Comparison of ENCODE assay signal across 7 cellular contexts in genomic region chr2:89765357-89765718, GRCh38.
A peak's percentile ranks its signal among the peaks of the same experiment; 100 is the strongest.
DNase-seq lines count a peak whose midpoint lies in the region; ATAC-seq and TF ChIP-seq lines count a peak whose summit lies in the region.
"Not testable (repeated sequence)": the region's sequence is repeated elsewhere in the genome, so short reads cannot be mapped to it uniquely, and the experiment has no call there.

No MANE protein-coding gene starts in this region.

- not testable (repeated sequence) for H3K4me3 Mint-ChIP-seq in activated T-cell treated with anti-CD3 and anti-CD28 coated beads, Interleukin-2, amount 50 U/mL, for 24 hours
- peak overlapping the region; percentile 51 for H3K4me3 Mint-ChIP-seq in endothelial cell (ENCODE audit: unreplicated experiment)

- H3K4me1 ChIP-seq in upper lobe of right lung, result not testable (repeated sequence)

- intact Hi-C loops in sciatic nerve (cut with DNase I); upper lobe of right lung (cut with DNase I): not testable (repeated sequence)

- H3K9me3 ChIP-seq in upper lobe of right lung, result not testable (repeated sequence)

- TF ChIP-seq CTCF in GM13976 (IDR thresholded peaks at IDR 0.05; ENCODE audit: borderline replicate concordance, control extremely low read depth, extremely low read depth, insufficient read depth, missing control alignments); endothelial cell (IDR thresholded peaks at IDR 0.05; ENCODE audit: unreplicated experiment); upper lobe of right lung (IDR thresholded peaks at IDR 0.05): not testable (repeated sequence)

- H3K36me3 Mint-ChIP-seq in activated T-cell treated with anti-CD3 and anti-CD28 coated beads, Interleukin-2, amount 50 U/mL, for 24 hours (ENCODE audit: low read depth), result not testable (repeated sequence)
- peaks cover 23% of the 10 kb centered on the region for H3K36me3 Mint-ChIP-seq in endothelial cell (ENCODE audit: low read depth, unreplicated experiment)

- not testable (repeated sequence) for H3K4me3 ChIP-seq in upper lobe of right lung

- H3K27me3 ChIP-seq in upper lobe of right lung, result peaks cover 27% of the 10 kb centered on the region

- H3K4me1 Mint-ChIP-seq in activated T-cell treated with anti-CD3 and anti-CD28 coated beads, Interleukin-2, amount 50 U/mL, for 24 hours (ENCODE audit: low read depth); endothelial cell (ENCODE audit: unreplicated experiment): not testable (repeated sequence)

- not testable (repeated sequence) for H3K27ac ChIP-seq in upper lobe of right lung

- peak; percentile 6 for DNase-seq in GM13976 (ENCODE audit: low spot score)
- DNase-seq in activated T-cell treated with anti-CD3 and anti-CD28 coated beads, Interleukin-2, amount 50 U/mL, for 24 hours, result peak; percentile 25
- DNase-seq in endothelial cell (ENCODE audit: low spot score), result not testable (repeated sequence)
- DNase-seq in islet precursor cell, result peak; percentile 37
- DNase-seq in mesenteric fat pad (ENCODE audit: low spot score), result peak; percentile 85
- peak; percentile 36 for DNase-seq in sciatic nerve (ENCODE audit: low spot score)
- DNase-seq in upper lobe of right lung, result peak; percentile 65

- H3K27me3 Mint-ChIP-seq in activated T-cell treated with anti-CD3 and anti-CD28 coated beads, Interleukin-2, amount 50 U/mL, for 24 hours, result peaks cover 42% of the 10 kb centered on the region
- H3K27me3 Mint-ChIP-seq in endothelial cell (ENCODE audit: unreplicated experiment), result peaks cover 32% of the 10 kb centered on the region

- H3K9me3 Mint-ChIP-seq in activated T-cell treated with anti-CD3 and anti-CD28 coated beads, Interleukin-2, amount 50 U/mL, for 24 hours, result peaks cover 38% of the 10 kb centered on the region
- H3K9me3 Mint-ChIP-seq in endothelial cell (ENCODE audit: unreplicated experiment), result peaks cover 51% of the 10 kb centered on the region

- ATAC-seq in sciatic nerve, upper lobe of right lung: not testable (repeated sequence)

- not testable (repeated sequence) for H3K27ac Mint-ChIP-seq in activated T-cell treated with anti-CD3 and anti-CD28 coated beads, Interleukin-2, amount 50 U/mL, for 24 hours; endothelial cell (ENCODE audit: unreplicated experiment)

- H3K36me3 ChIP-seq in upper lobe of right lung, result not testable (repeated sequence)

- in situ Hi-C loops in GM13976 (cut with MboI; ENCODE audit: low sequenced_read_pairs, unreplicated experiment), result not testable (repeated sequence)
